ENCODE assay signal across 8 cellular contexts in the genomic region with DNA sequence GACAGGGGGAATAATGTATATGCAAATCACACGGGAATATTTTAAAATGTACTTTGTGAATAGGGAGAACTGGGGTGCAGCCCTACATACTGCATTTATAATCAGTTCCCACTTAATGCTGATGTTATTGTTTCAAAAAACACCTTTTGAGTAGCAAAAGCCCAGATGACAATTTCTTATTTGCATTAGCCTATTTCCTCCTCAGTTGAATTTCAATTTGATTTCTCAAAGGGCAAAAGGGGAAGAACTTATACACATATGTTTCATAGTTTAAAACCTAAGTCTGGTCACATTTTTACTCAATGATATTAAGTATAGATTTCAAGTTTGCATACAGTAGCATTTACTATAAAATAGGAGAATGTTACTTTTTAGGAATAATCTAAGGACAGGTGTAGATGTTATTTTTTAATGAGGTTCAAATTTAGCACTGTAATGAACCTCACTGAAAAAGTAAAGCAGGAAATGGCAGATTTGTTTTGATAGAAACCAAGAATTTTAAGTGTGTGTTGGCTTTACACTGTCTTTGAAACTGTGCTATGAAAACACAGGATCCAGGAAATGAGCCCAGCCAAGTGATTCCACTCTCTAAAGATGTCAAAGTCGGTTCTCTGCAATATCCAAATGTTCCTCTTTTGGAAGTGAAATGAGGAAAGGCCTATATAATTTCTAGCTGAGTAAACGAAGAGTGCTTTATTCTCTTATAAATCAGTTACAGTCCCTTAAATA.
DNase-seq lines count a peak whose midpoint lies in the region; ATAC-seq, FAIRE-seq and TF ChIP-seq lines count a peak whose summit lies in the region.

No MANE protein-coding gene starts in this region.

- DNase-seq in M059J (ENCODE audit: low read depth) (peak; percentile 59), epithelial cell of prostate (ENCODE audit: low read depth, low spot score) (no peak), head of caudate nucleus (no peak), HTR-8/SVneo (ENCODE audit: insufficient read length, low spot score) (no peak), RKO (ENCODE audit: low spot score) (no peak)

- intact Hi-C loops in head of caudate nucleus (cut with DNase I), result no loop called here

- H3K4me3 ChIP-seq in DOHH2 (ENCODE audit: low read length), result no peak overlapping the region
- no peak overlapping the region for H3K4me3 ChIP-seq in urinary bladder (ENCODE audit: low read depth, low read length)

- no peak for TF ChIP-seq CTCF in DOHH2 (IDR thresholded peaks at IDR 0.05; ENCODE audit: low read depth, low read length, poor library complexity, severe bottlenecking)

- H3K27ac ChIP-seq in DOHH2 (ENCODE audit: low read depth, low read length) (no peak overlapping the region), epithelial cell of prostate (peak overlapping the region; percentile 94), urinary bladder (ENCODE audit: low read depth) (peak overlapping the region; percentile 23)

- H3K9me3 ChIP-seq in DOHH2 (ENCODE audit: control insufficient read depth, insufficient read depth, low read length), result no peaks in the 10 kb centered on the region

- ATAC-seq in GM21423 (IDR thresholded peaks at IDR 0.05; ENCODE audit: unreplicated experiment), result peak; percentile 53

- 0 out of 2 replicates have a peak, but pooled peaks cover 3% of the 10 kb centered on the region for H3F3A ChIP-seq in DOHH2 (ENCODE audit: control insufficient read depth, insufficient read depth)

- WGBS in urinary bladder, result 30% methylated on average over 3 of the region's 3 CpGs

- H3K4me1 ChIP-seq in DOHH2 (ENCODE audit: control insufficient read depth, low read length) (peaks cover 16% of the 10 kb centered on the region), urinary bladder (ENCODE audit: insufficient read depth) (no peaks in the 10 kb centered on the region)

- peak overlapping the region; percentile 11 for H3K4me2 ChIP-seq in DOHH2 (ENCODE audit: low read length)

- H3K36me3 ChIP-seq in DOHH2 (ENCODE audit: control insufficient read depth, low read length), result no peaks in the 10 kb centered on the region
- H3K36me3 ChIP-seq in urinary bladder (ENCODE audit: insufficient read depth), result no peaks in the 10 kb centered on the region

- no peaks in the 10 kb centered on the region for H3K79me2 ChIP-seq in DOHH2 (ENCODE audit: control insufficient read depth, low read length)

- no peak for FAIRE-seq in HTR-8/SVneo (lab: Jason Lieb, UNC)

- H3K27me3 ChIP-seq in DOHH2 (ENCODE audit: control insufficient read depth, low read length), result no peaks in the 10 kb centered on the region

- no peaks in the 10 kb centered on the region for H3K9me2 ChIP-seq in DOHH2 (replicated peaks; ENCODE audit: control insufficient read depth, low read length)

- no peaks in the 10 kb centered on the region for H4K20me1 ChIP-seq in DOHH2 (ENCODE audit: control insufficient read depth, insufficient read depth, low read depth, low read length)
